22 cellular contexts compared by ENCODE assay signal in genomic region chr16:80029381-80029630, GRCh38.
A peak's percentile ranks its signal among the peaks of the same experiment; 100 is the strongest.
DNase-seq lines count a peak whose midpoint lies in the region; ATAC-seq, FAIRE-seq and TF ChIP-seq lines count a peak whose summit lies in the region.
"Had no signal": no experiment of that assay in that cellular context is flagged by ENCODE, and none has a peak within 500 bp of the region (broad histone marks: within the 10 kb centered on the region; RNA-seq: fewer than 3 reads in every experiment).

No MANE protein-coding gene starts in this region.

- H3K4ac ChIP-seq in mesenchymal stem cell (ENCODE audit: low read depth in 1 of 2, low read length in 2 of 2), result no peak overlapping the region

- BruUV-seq in Calu3 (replicated peaks; lab: Mats Ljungman, UMichigan) (no TSS peak), K562 (replicated peaks; lab: Mats Ljungman, UMichigan) (no TSS peak)

- H3K4me1 ChIP-seq in K562 (replicated peaks in 1 of 2; ENCODE audit: control insufficient read depth in 2 of 2, insufficient read depth in 2 of 2, low read length in 2 of 2), result peaks cover 5 to 20% of the 10 kb centered on the region in 2 experiments
- peaks cover 5 to 78% (median 29%) of the 10 kb centered on the region in 3 donors for H3K4me1 ChIP-seq in esophagus squamous epithelium
- peaks cover 5% of the 10 kb centered on the region for H3K4me1 ChIP-seq in mesenchymal stem cell (ENCODE audit: control insufficient read depth, insufficient read depth, low read depth, low read length)
- H3K4me1 ChIP-seq in adrenal gland (replicated peaks in 1 of 2), result no peaks in the 10 kb centered on the region

- H3K36me3 Mint-ChIP-seq in Calu3 (ENCODE audit: insufficient read depth, unreplicated experiment), result peaks cover 8% of the 10 kb centered on the region
- H3K36me3 Mint-ChIP-seq in naive thymus-derived CD8-positive, alpha-beta T cell, result no peaks in the 10 kb centered on the region
- H3K36me3 Mint-ChIP-seq: CD8-positive, alpha-beta T cell had no signal

- CTCF ChIA-PET in Calu3 (lab: Charles Lee) (no interaction called here), K562 (lab: Yijun Ruan, JAX; ENCODE audit: low intra/inter-chr PET ratio) (no interaction called here)

- no peak overlapping the region for H2BK120ac ChIP-seq in mesenchymal stem cell (ENCODE audit: low read depth, low read length)

- TF ChIP-seq POLR2A in K562 (conservative IDR thresholded peaks at IDR 0.05) (no peak), esophagus squamous epithelium (IDR thresholded peaks at IDR 0.05) (no peak), adrenal gland (IDR thresholded peaks at IDR 0.05) (no peak)

- H2AK5ac ChIP-seq in mesenchymal stem cell (ENCODE audit: low read length, severe bottlenecking), result peak overlapping the region; percentile 78

- H4K20me1 ChIP-seq in K562 (replicated peaks; ENCODE audit: control insufficient read depth, insufficient read depth, low read length), result no peaks in the 10 kb centered on the region
- H4K20me1 ChIP-seq: BLaER1 treated with 17β-estradiol and CSF1 and Interleukin-3, amounts not matched to agents 10 nM and 100 nM had no signal

- H2BK12ac ChIP-seq in mesenchymal stem cell (ENCODE audit: low read length in 2 of 2), result no peak overlapping the region

- no peak overlapping the region for H3K9ac ChIP-seq in K562 (ENCODE audit: insufficient read depth in 1 of 2, low read depth in 2 of 2, low read length in 2 of 2)
- no peak overlapping the region for H3K9ac ChIP-seq in mesenchymal stem cell (ENCODE audit: low read length)
- H3K9ac ChIP-seq: BLaER1 treated with 17β-estradiol and CSF1 and Interleukin-3, amounts not matched to agents 10 nM and 100 nM had no signal

- H3K27ac Mint-ChIP-seq in Calu3 (ENCODE audit: unreplicated experiment), result peak overlapping the region; percentile 43
- no peak overlapping the region for H3K27ac Mint-ChIP-seq in naive thymus-derived CD8-positive, alpha-beta T cell
- H3K27ac Mint-ChIP-seq: B cell; CD8-positive, alpha-beta T cell; GM23338 had no signal

- H4K91ac ChIP-seq in mesenchymal stem cell (ENCODE audit: low read length), result no peak overlapping the region

- no peak overlapping the region for H3K27ac ChIP-seq in K562 (ENCODE audit: extremely low read depth, low read depth, low read length)
- peak overlapping the region in 3 of 4 donors; percentile 3 to 82 (median 71) for H3K27ac ChIP-seq in esophagus squamous epithelium
- no peak overlapping the region for H3K27ac ChIP-seq in mesenchymal stem cell (ENCODE audit: low read length, poor library complexity, severe bottlenecking)
- no peak overlapping the region for H3K27ac ChIP-seq in adrenal gland
- H3K27ac ChIP-seq: BLaER1 treated with 17β-estradiol and CSF1 and Interleukin-3, amounts not matched to agents 10 nM and 100 nM; HL-60 had no signal

- no peak for ATAC-seq in K562
- no peak for ATAC-seq in naive thymus-derived CD8-positive, alpha-beta T cell
- ATAC-seq: CD8-positive, alpha-beta T cell; GM12878; GM23338 had no signal

- no peaks in the 10 kb centered on the region for H3K27me3 ChIP-seq in K562 (ENCODE audit: control insufficient read depth in 2 of 2, insufficient read depth in 2 of 2, low read length in 2 of 2)
- H3K27me3 ChIP-seq in esophagus squamous epithelium, result no peaks in the 10 kb centered on the region
- no peaks in the 10 kb centered on the region for H3K27me3 ChIP-seq in mesenchymal stem cell (ENCODE audit: control insufficient read depth in 1 of 2, insufficient read depth in 1 of 2, low read length in 2 of 2)
- H3K27me3 ChIP-seq in adrenal gland, result no peaks in the 10 kb centered on the region
- H3K27me3 ChIP-seq: BLaER1 treated with 17β-estradiol and CSF1 and Interleukin-3, amounts not matched to agents 10 nM and 100 nM had no signal

- H3K4me1 Mint-ChIP-seq in Calu3 (ENCODE audit: low read depth, unreplicated experiment), result peaks cover 18% of the 10 kb centered on the region
- H3K4me1 Mint-ChIP-seq in naive thymus-derived CD8-positive, alpha-beta T cell, result peaks cover 5 to 14% (median 9%) of the 10 kb centered on the region in 4 donors
- H3K4me1 Mint-ChIP-seq: B cell had no signal

- no peaks in the 10 kb centered on the region for H3K79me2 ChIP-seq in K562 (ENCODE audit: control insufficient read depth, insufficient read depth, low read length)

- no peak for FAIRE-seq in K562 (lab: Jason Lieb, UNC)
- FAIRE-seq: GM12878, H54 had no signal

- in situ Hi-C loops in K562 (cut with MboI), result no loop called here

- no peak overlapping the region for H2BK5ac ChIP-seq in mesenchymal stem cell (ENCODE audit: low read depth, low read length, poor library complexity, severe bottlenecking)

- no peaks in the 10 kb centered on the region for H3K9me1 ChIP-seq in K562 (ENCODE audit: control insufficient read depth, insufficient read depth, low read length)

- H4K8ac ChIP-seq in mesenchymal stem cell (ENCODE audit: low read length), result no peak overlapping the region

- TF ChIP-seq RAD21 in K562 (CRISPR knock-in tag; conservative IDR thresholded peaks at IDR 0.05 in 1 of 2, IDR thresholded peaks at IDR 0.05 in 1 of 2), result no peak

- DNase-seq in Calu3, result no peak
- DNase-seq in K562 (ENCODE audit: extremely low read depth in 1 of 4, low spot score in 3 of 4), result no peak
- DNase-seq in esophagus squamous epithelium (lab: John Stamatoyannopoulos, UW), result no peak
- DNase-seq in mesenchymal stem cell, result no peak
- DNase-seq in naive thymus-derived CD8-positive, alpha-beta T cell, result no peak
- no peak for DNase-seq in 8988T
- DNase-seq in adrenal gland, result no peak
- no peak for DNase-seq in A172 (ENCODE audit: low spot score)
- DNase-seq: CD8-positive, alpha-beta T cell; DMS 273 treated with DMSO at 0.1 percent for 48 hours; DMS53; DND-41; EL; HCEC 1CT; IMR-90; KBM-7 had no signal

- no peaks in the 10 kb centered on the region for H3K79me1 ChIP-seq in mesenchymal stem cell (replicated peaks; ENCODE audit: low read length, poor library complexity, severe bottlenecking)

- POLR2A ChIA-PET in K562 (lab: Yijun Ruan, JAX), result interaction anchor here (0.6 to 1.2 kb wide), 3 partner anchors 20 to 232 kb away, joined by 3 read pairs; no protein-coding TSS in a partner anchor
- POLR2A ChIA-PET in naive thymus-derived CD8-positive, alpha-beta T cell (lab: Charles Lee), result no interaction called here

- H3K4me3 Mint-ChIP-seq in Calu3 (ENCODE audit: low read depth, unreplicated experiment), result no peak overlapping the region
- H3K4me3 Mint-ChIP-seq in naive thymus-derived CD8-positive, alpha-beta T cell, result no peak overlapping the region
- H3K4me3 Mint-ChIP-seq: B cell; CD8-positive, alpha-beta T cell; GM23338 had no signal

- H3K18ac ChIP-seq in mesenchymal stem cell (ENCODE audit: low read depth in 1 of 2, low read length in 2 of 2), result peak overlapping the region in 1 of 2 experiments; percentile 11

- H3K36me3 ChIP-seq in K562 (ENCODE audit: control insufficient read depth, insufficient read depth, low read length) (no peaks in the 10 kb centered on the region), esophagus squamous epithelium (no peaks in the 10 kb centered on the region), mesenchymal stem cell (ENCODE audit: control insufficient read depth in 1 of 2, insufficient read depth in 2 of 2, low read depth in 1 of 2, low read length in 2 of 2) (no peaks in the 10 kb centered on the region), adrenal gland (replicated peaks in 1 of 2) (no peaks in the 10 kb centered on the region)
- H3K36me3 ChIP-seq: BLaER1 treated with 17β-estradiol and CSF1 and Interleukin-3, amounts not matched to agents 10 nM and 100 nM had no signal

- H3K27me3 Mint-ChIP-seq in Calu3 (ENCODE audit: unreplicated experiment), result no peaks in the 10 kb centered on the region
- H3K27me3 Mint-ChIP-seq in naive thymus-derived CD8-positive, alpha-beta T cell, result peaks cover 0 to 9% (median 3%) of the 10 kb centered on the region in 5 donors

- no peak for TF ChIP-seq EP300 in K562 (IDR thresholded peaks at IDR 0.05; ENCODE audit: low read length)

- H3K4me3 ChIP-seq in K562 (no peak overlapping the region), esophagus squamous epithelium (no peak overlapping the region), mesenchymal stem cell (ENCODE audit: insufficient read depth in 1 of 2, low read depth in 1 of 2, low read length in 2 of 2) (no peak overlapping the region), adrenal gland (no peak overlapping the region)
- H3K4me3 ChIP-seq: BLaER1 treated with 17β-estradiol and CSF1 and Interleukin-3, amounts not matched to agents 10 nM and 100 nM; GM12878; GM23338 had no signal

- 22% methylated on average over 2 of the region's 2 CpGs for WGBS in K562 (ENCODE audit: insufficient coverage, low coverage, missing lambda C conversion rate)
- WGBS in esophagus squamous epithelium, 2 donors, result 58 to 68% methylated on average over 2 of the region's 2 CpGs
- WGBS in mesenchymal stem cell, result 75% methylated on average over 2 of the region's 2 CpGs
- WGBS in adrenal gland, 4 donors, result 71 to 94% (median 85%) methylated on average over 2 of the region's 2 CpGs

- peaks cover 15% of the 10 kb centered on the region for H3K9me3 Mint-ChIP-seq in Calu3 (ENCODE audit: low read depth, unreplicated experiment)
- H3K9me3 Mint-ChIP-seq in naive thymus-derived CD8-positive, alpha-beta T cell, result peaks cover 0 to 20% (median 9%) of the 10 kb centered on the region in 9 donors

- intact Hi-C loops in Calu3 (cut with micrococcal nuclease; ENCODE audit: unreplicated experiment) (no loop called here), K562 (cut with micrococcal nuclease) (no loop called here), esophagus squamous epithelium (cut with DNase I) (no loop called here), adrenal gland (cut with DNase I) (no loop called here)

- H3K14ac ChIP-seq in mesenchymal stem cell (ENCODE audit: low read length in 2 of 2), result no peak overlapping the region

- TF ChIP-seq CTCF in Calu3 (IDR thresholded peaks at IDR 0.05; ENCODE audit: unreplicated experiment) (no peak), K562 (IDR thresholded peaks at IDR 0.05 in 2 of 3, conservative IDR thresholded peaks at IDR 0.05 in 1 of 3; ENCODE audit: insufficient read depth in 2 of 3, low read depth in 1 of 3, low read length in 3 of 3) (no peak), esophagus squamous epithelium (IDR thresholded peaks at IDR 0.05) (no peak), adrenal gland (IDR thresholded peaks at IDR 0.05) (no peak)

- no peak overlapping the region for H2BK15ac ChIP-seq in mesenchymal stem cell (ENCODE audit: low read depth, poor library complexity, severe bottlenecking)

- no peaks in the 10 kb centered on the region for H3K9me3 ChIP-seq in K562 (replicated peaks; ENCODE audit: control insufficient read depth, insufficient read depth, low read depth, low read length)
- H3K9me3 ChIP-seq in esophagus squamous epithelium, result no peaks in the 10 kb centered on the region
- H3K9me3 ChIP-seq in mesenchymal stem cell (ENCODE audit: control insufficient read depth, low read length), result peaks cover 7% of the 10 kb centered on the region
- H3K9me3 ChIP-seq in adrenal gland (replicated peaks in 1 of 3), result no peaks in the 10 kb centered on the region

- H3K4me2 ChIP-seq in K562 (ENCODE audit: insufficient read depth, low read length) (no peak overlapping the region), mesenchymal stem cell (ENCODE audit: low read length, poor library complexity, severe bottlenecking) (no peak overlapping the region)
- H3K4me2 ChIP-seq: BLaER1 treated with 17β-estradiol and CSF1 and Interleukin-3, amounts not matched to agents 10 nM and 100 nM; GM23338 had no signal

- peak overlapping the region; percentile 12; the same call in 1 of the 2 replicates for H2AFZ ChIP-seq in K562 (ENCODE audit: low read depth, low read length)
- H2AFZ ChIP-seq in mesenchymal stem cell (ENCODE audit: low read depth, low read length), result no peak overlapping the region
- H2AFZ ChIP-seq: GM23338 had no signal

- no peak overlapping the region for H3K23ac ChIP-seq in mesenchymal stem cell (ENCODE audit: low read length in 2 of 2)

Comparison
In these comparisons a context has a peak if more than half of its experiments do, and no peak if none do; other contexts are left out.
1. H3K27ac ChIP-seq: peak in esophagus squamous epithelium (3 of 4); none in K562 (single experiment), mesenchymal stem cell (single experiment) and adrenal gland (0 of 5).